ENCODE assay signal across 28 cellular contexts in the genomic region with DNA sequence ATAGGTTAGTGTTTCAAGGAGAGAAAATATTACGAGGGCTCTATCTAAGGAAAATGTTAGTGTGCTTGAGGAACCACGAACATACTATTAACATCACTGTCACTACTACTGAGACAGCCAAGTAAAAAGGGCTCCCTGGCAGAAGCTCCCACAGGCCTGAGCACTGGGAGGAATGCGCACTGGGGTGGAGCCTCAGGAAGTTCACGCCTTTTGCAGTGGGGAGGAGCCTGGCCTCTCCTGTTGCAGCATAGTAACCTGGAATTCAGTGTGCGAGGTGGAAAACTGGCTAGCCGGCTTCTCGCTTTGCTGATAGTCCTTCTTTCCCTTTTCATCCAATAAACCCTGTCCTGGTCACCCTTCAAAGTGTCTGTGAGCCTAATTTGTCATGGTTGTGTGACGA.
"Had no signal": no experiment of that assay in that cellular context is flagged by ENCODE, and none has a peak within 500 bp of the region (broad histone marks: within the 10 kb centered on the region; RNA-seq: fewer than 3 reads in every experiment).

No MANE protein-coding gene starts in this region.

- H3K27me3 Mint-ChIP-seq: activated CD4-positive, alpha-beta T cell treated with anti-CD3 and anti-CD28 coated beads for 36 hours; activated naive CD8-positive, alpha-beta T cell; naive thymus-derived CD8-positive, alpha-beta T cell; stimulated activated naive B cell treated with anti-CD40 and anti-IgM and Interleukin-4, amounts not matched to agents 10 μg/mL and 1 μg/mL and 100 μg/mL, for 72 hours had no signal

- H3K4me2 ChIP-seq: neural progenitor cell, smooth muscle cell had no signal

- H3K9me3 Mint-ChIP-seq: stimulated activated naive B cell treated with anti-CD40 and anti-IgM and Interleukin-4, amounts not matched to agents 10 μg/mL and 1 μg/mL and 100 μg/mL, for 72 hours; T-helper 2 cell treated with Interferon-gamma antibody and Interleukin-4, amounts not matched to agents 5 μg/mL and 100 μg/mL, for 36 hours had no signal

- H3K4me3 ChIP-seq: colonic mucosa, dorsolateral prefrontal cortex, gastroesophageal sphincter, neural progenitor cell, psoas muscle, smooth muscle cell, stomach, thyroid gland, upper lobe of left lung had no signal

- H3K9ac ChIP-seq: neural progenitor cell, parathyroid adenoma had no signal

- H3K27ac Mint-ChIP-seq: activated CD4-positive, alpha-beta T cell treated with anti-CD3 and anti-CD28 coated beads for 36 hours; activated naive CD8-positive, alpha-beta T cell; naive thymus-derived CD8-positive, alpha-beta T cell; neural progenitor cell; stimulated activated naive B cell treated with anti-CD40 and anti-IgM and Interleukin-4, amounts not matched to agents 10 μg/mL and 1 μg/mL and 100 μg/mL, for 72 hours; T-helper 2 cell treated with Interferon-gamma antibody and Interleukin-4, amounts not matched to agents 5 μg/mL and 100 μg/mL, for 36 hours had no signal

- H3K27ac ChIP-seq: colonic mucosa, dorsolateral prefrontal cortex, gastroesophageal sphincter, neural progenitor cell, parathyroid adenoma, psoas muscle, stomach, thyroid gland, upper lobe of left lung had no signal

- H3K4me1 Mint-ChIP-seq: activated CD4-positive, alpha-beta T cell treated with anti-CD3 and anti-CD28 coated beads for 36 hours; naive thymus-derived CD8-positive, alpha-beta T cell; stimulated activated naive B cell treated with anti-CD40 and anti-IgM and Interleukin-4, amounts not matched to agents 10 μg/mL and 1 μg/mL and 100 μg/mL, for 72 hours had no signal

- H3K27me3 ChIP-seq: colonic mucosa, dorsolateral prefrontal cortex, gastroesophageal sphincter, neural progenitor cell, stomach, thyroid gland, upper lobe of left lung had no signal

- H3K36me3 ChIP-seq: colonic mucosa, gastroesophageal sphincter, neural progenitor cell, stomach, thyroid gland, upper lobe of left lung had no signal

- H3K4me3 Mint-ChIP-seq: activated CD4-positive, alpha-beta T cell treated with anti-CD3 and anti-CD28 coated beads for 36 hours; activated naive CD8-positive, alpha-beta T cell; naive thymus-derived CD8-positive, alpha-beta T cell; neural progenitor cell; stimulated activated naive B cell treated with anti-CD40 and anti-IgM and Interleukin-4, amounts not matched to agents 10 μg/mL and 1 μg/mL and 100 μg/mL, for 72 hours; T-helper 2 cell treated with Interferon-gamma antibody and Interleukin-4, amounts not matched to agents 5 μg/mL and 100 μg/mL, for 36 hours had no signal

- H3K36me3 Mint-ChIP-seq: activated naive CD8-positive, alpha-beta T cell; naive thymus-derived CD8-positive, alpha-beta T cell; stimulated activated naive B cell treated with anti-CD40 and anti-IgM and Interleukin-4, amounts not matched to agents 10 μg/mL and 1 μg/mL and 100 μg/mL, for 72 hours had no signal

- H3K4me1 ChIP-seq: colonic mucosa, gastroesophageal sphincter, parathyroid adenoma, psoas muscle, upper lobe of left lung had no signal

- H3K79me2 ChIP-seq: parathyroid adenoma had no signal

- DNase-seq: activated CD4-positive, alpha-beta T cell treated with anti-CD3 and anti-CD28 coated beads for 36 hours; activated CD4-positive, alpha-beta T cell treated with anti-CD3 and anti-CD28 coated beads, Interleukin-2, amount 50 U/mL, for 4 hours; activated CD4-positive, CD25-positive, alpha-beta regulatory T cell; activated CD8-positive, alpha-beta memory T cell treated with anti-CD3 and anti-CD28 coated beads for 24 hours; activated effector memory CD4-positive, alpha-beta T cell treated with Interleukin-2 at 50 U/mL for 16 hours; activated naive CD4-positive, alpha-beta T cell treated with Interleukin-2 at 50 U/mL for 16 hours; anterior cingulate cortex; colonic mucosa; dorsolateral prefrontal cortex; effector memory CD4-positive, alpha-beta T cell; head of caudate nucleus; hippocampal formation; left cardiac atrium; naive thymus-derived CD8-positive, alpha-beta T cell; occipital lobe; psoas muscle; stimulated activated CD4-positive, alpha-beta T cell treated with anti-CD3 and anti-CD28 coated beads, Interleukin-2, amount 100 ng/mL, for 24 hours; stimulated activated naive B cell treated with anti-CD40 and anti-IgM and Interleukin-4, amounts not matched to agents 10 μg/mL and 1 μg/mL and 100 μg/mL, for 72 hours; stomach; T-helper 1 cell; thyroid gland; upper lobe of left lung had no signal
